ENCODE assay signal across 25 cellular contexts in genomic region chr1:37294514-37294913, GRCh38.
"Had no signal": no experiment of that assay in that cellular context is flagged by ENCODE, and none has a peak within 500 bp of the region (broad histone marks: within the 10 kb centered on the region; RNA-seq: fewer than 3 reads in every experiment).

No MANE protein-coding gene starts in this region.

- H3K9me3 ChIP-seq: ascending aorta, body of pancreas, MG63, Peyer's patch, SJSA1 had no signal

- H3K27ac ChIP-seq: ascending aorta, body of pancreas, cardiac muscle cell, SJSA1 had no signal

- H3K36me3 ChIP-seq: ascending aorta, cardiac muscle cell, MG63, Peyer's patch, SJSA1 had no signal

- H3K4me1 ChIP-seq: ascending aorta, body of pancreas, SJSA1 had no signal

- H3K27me3 ChIP-seq: ascending aorta, Peyer's patch, SJSA1 had no signal

- H3K4me3 ChIP-seq: ascending aorta, body of pancreas, cardiac muscle cell, MG63, Peyer's patch, SJSA1 had no signal

- ATAC-seq: activated CD4-positive, CD25-positive, alpha-beta regulatory T cell treated with anti-CD3 and anti-CD28 coated beads, Interleukin-2, amount 50 U/mL, for 24 hours; activated CD8-positive, alpha-beta memory T cell treated with anti-CD3 and anti-CD28 coated beads, Interleukin-2, amount 10 ng/mL, durations not matched to agents 7 days and 5 days; body of pancreas; SK-N-SH treated with all-trans-retinoic acid at 6 μM for 48 hours had no signal

- DNase-seq: activated CD4-positive, alpha-beta T cell treated with anti-CD3 and anti-CD28 coated beads, Interleukin-2, amount 10 ng/mL, durations not matched to agents 24 days and 14 days; activated CD4-positive, alpha-beta T cell treated with anti-CD3 and anti-CD28 coated beads, Interleukin-2, amount 50 U/mL, for 48 hours; activated CD8-positive, alpha-beta memory T cell treated with anti-CD3 and anti-CD28 coated beads, Interleukin-2, amount 10 ng/mL, durations not matched to agents 7 days and 5 days; activated effector memory CD4-positive, alpha-beta T cell treated with Interleukin-2 at 50 U/mL for 16 hours; activated naive CD4-positive, alpha-beta T cell; activated T-cell treated with anti-CD3 and anti-CD28 coated beads, Interleukin-2, amount 50 U/mL, for 24 hours; body of pancreas; MG63; MV-4-11; NCI-H1092 treated with DMSO at 0.1 percent for 48 hours; NCI-H1417 treated with DMSO at 0.1 percent for 48 hours; NCI-H187; NCI-H2081; NCI-H446 treated with DMSO at 0.1 percent for 48 hours; NCI-H526; NCI-H774; NK-92 treated with Interleukin-12 subunit alpha and Interleukin-12 subunit beta, amount 100 ng/mL, for 24 hours; SHP77; SW 1271 had no signal
